In genomic region chr14:99125616-99126431, GRCh38 we compare ENCODE assay signal across 27 cellular contexts.
A peak's percentile ranks its signal among the peaks of the same experiment; 100 is the strongest.
DNase-seq lines count a peak whose midpoint lies in the region; ATAC-seq and TF ChIP-seq lines count a peak whose summit lies in the region.
"Had no signal": no experiment of that assay in that cellular context is flagged by ENCODE, and none has a peak within 500 bp of the region (broad histone marks: within the 10 kb centered on the region; RNA-seq: fewer than 3 reads in every experiment).

No MANE protein-coding gene starts in this region.

- H3K27ac Mint-ChIP-seq in endodermal cell (no peak overlapping the region), osteocyte (ENCODE audit: unreplicated experiment) (no peak overlapping the region)
- H3K27ac Mint-ChIP-seq: activated naive CD8-positive, alpha-beta T cell treated with anti-CD3 and anti-CD28 coated beads, Interleukin-2, amount 10 ng/mL, durations not matched to agents 7 days and 5 days; activated T-helper 2 cell treated with anti-CD3 and anti-CD28 coated beads, Interferon-gamma antibody, Interleukin-2, Interleukin-4, amounts not matched to agents 10 μg/mL and 5 μg/mL and 100 μg/mL, durations not matched to agents 14 hours and 24 hours and 36 hours; HFFc6; IgD-negative memory B cell; naive B cell; stimulated activated memory B cell treated with anti-CD40 and anti-IgM and Interleukin-4, amounts not matched to agents 10 μg/mL and 1 μg/mL and 100 μg/mL, for 72 hours had no signal

- no peak for TF ChIP-seq CTCF in endodermal cell (conservative IDR thresholded peaks at IDR 0.05)
- no peak for TF ChIP-seq CTCF in osteocyte (IDR thresholded peaks at IDR 0.05)
- no peak for TF ChIP-seq CTCF in testis (IDR thresholded peaks at IDR 0.05)
- TF ChIP-seq CTCF in WERI-Rb-1 (IDR thresholded peaks at IDR 0.05; ENCODE audit: low read depth, low read length) = no peak

- H3K9me3 Mint-ChIP-seq in endodermal cell (no peaks in the 10 kb centered on the region), osteocyte (ENCODE audit: unreplicated experiment) (no peaks in the 10 kb centered on the region)
- H3K9me3 Mint-ChIP-seq: activated T-helper 2 cell treated with anti-CD3 and anti-CD28 coated beads, Interferon-gamma antibody, Interleukin-2, Interleukin-4, amounts not matched to agents 10 μg/mL and 5 μg/mL and 100 μg/mL, durations not matched to agents 14 hours and 24 hours and 36 hours had no signal

- H3K9me3 ChIP-seq in endodermal cell (ENCODE audit: control insufficient read depth, low read length) (no peaks in the 10 kb centered on the region), testis (no peaks in the 10 kb centered on the region), WERI-Rb-1 (ENCODE audit: severe bottlenecking) (no peaks in the 10 kb centered on the region)
- H3K9me3 ChIP-seq: heart right ventricle, suprapubic skin, uterus had no signal

- H3K27ac ChIP-seq in endodermal cell (ENCODE audit: low read depth, low read length) (no peak overlapping the region), testis (no peak overlapping the region), WERI-Rb-1 (no peak overlapping the region)
- H3K27ac ChIP-seq: C4-2B, dorsolateral prefrontal cortex, epithelial cell of prostate, heart right ventricle, suprapubic skin, uterus had no signal

- intact Hi-C loops in testis (cut with DNase I; ENCODE audit: low total_unique reads) = no loop called here

- no peaks in the 10 kb centered on the region for H3K27me3 ChIP-seq in endodermal cell (ENCODE audit: control insufficient read depth, insufficient read depth, low read length, poor library complexity, severe bottlenecking)
- H3K27me3 ChIP-seq in testis = no peaks in the 10 kb centered on the region
- H3K27me3 ChIP-seq in WERI-Rb-1 (ENCODE audit: insufficient read depth, low read depth, severe bottlenecking) = peaks cover 77% of the 10 kb centered on the region
- H3K27me3 ChIP-seq: uterus had no signal

- no peaks in the 10 kb centered on the region for H3K36me3 Mint-ChIP-seq in endodermal cell (ENCODE audit: low read depth)
- H3K36me3 Mint-ChIP-seq in osteocyte (ENCODE audit: unreplicated experiment) = no peaks in the 10 kb centered on the region
- H3K36me3 Mint-ChIP-seq: activated naive CD8-positive, alpha-beta T cell treated with anti-CD3 and anti-CD28 coated beads, Interleukin-2, amount 10 ng/mL, durations not matched to agents 7 days and 5 days; IgD-negative memory B cell; naive B cell; stimulated activated memory B cell treated with anti-CD40 and anti-IgM and Interleukin-4, amounts not matched to agents 10 μg/mL and 1 μg/mL and 100 μg/mL, for 72 hours had no signal

- no peak overlapping the region for H3K4me3 ChIP-seq in endodermal cell (ENCODE audit: low read length)
- H3K4me3 ChIP-seq in testis = no peak overlapping the region
- H3K4me3 ChIP-seq in WERI-Rb-1 (ENCODE audit: low read depth, low read length) = no peak overlapping the region
- H3K4me3 ChIP-seq: dorsolateral prefrontal cortex, heart right ventricle, skin epidermis, suprapubic skin, uterus had no signal

- 89 to 94% methylated on average over 2 to 4 of the region's 4 CpGs for WGBS in endodermal cell (ENCODE audit: insufficient coverage in 1 of 2, insufficient read length in 1 of 2), 2 experiments
- 83 to 91% methylated on average over 4 of the region's 4 CpGs for WGBS in testis, 2 donors

- ATAC-seq in HG02571 (IDR thresholded peaks at IDR 0.05; ENCODE audit: unreplicated experiment) = no peak
- ATAC-seq: heart right ventricle; left colon; stimulated activated memory B cell treated with anti-CD40 and anti-IgM and Interleukin-4, amounts not matched to agents 10 μg/mL and 1 μg/mL and 100 μg/mL, for 72 hours had no signal

- no peak for TF ChIP-seq POLR2A in testis (IDR thresholded peaks at IDR 0.05)

- H3K27me3 Mint-ChIP-seq in endodermal cell (ENCODE audit: insufficient read depth) (peaks cover 3% of the 10 kb centered on the region), osteocyte (ENCODE audit: unreplicated experiment) (no peaks in the 10 kb centered on the region)
- H3K27me3 Mint-ChIP-seq: activated naive CD8-positive, alpha-beta T cell treated with anti-CD3 and anti-CD28 coated beads, Interleukin-2, amount 10 ng/mL, durations not matched to agents 7 days and 5 days; IgD-negative memory B cell; stimulated activated memory B cell treated with anti-CD40 and anti-IgM and Interleukin-4, amounts not matched to agents 10 μg/mL and 1 μg/mL and 100 μg/mL, for 72 hours had no signal

- no peaks in the 10 kb centered on the region for H3K36me3 ChIP-seq in endodermal cell (ENCODE audit: control insufficient read depth, insufficient read depth, low read length)
- H3K36me3 ChIP-seq in testis (ENCODE audit: low read depth, missing control alignments) = no peaks in the 10 kb centered on the region
- H3K36me3 ChIP-seq in WERI-Rb-1 = no peaks in the 10 kb centered on the region
- H3K36me3 ChIP-seq: heart right ventricle, suprapubic skin, uterus had no signal

- H3K4me1 Mint-ChIP-seq in endodermal cell (peaks cover 9% of the 10 kb centered on the region), osteocyte (ENCODE audit: unreplicated experiment) (peaks cover 7% of the 10 kb centered on the region)
- H3K4me1 Mint-ChIP-seq: naive B cell; stimulated activated memory B cell treated with anti-CD40 and anti-IgM and Interleukin-4, amounts not matched to agents 10 μg/mL and 1 μg/mL and 100 μg/mL, for 72 hours had no signal

- no peak overlapping the region for H3K9ac ChIP-seq in endodermal cell (ENCODE audit: extremely low read depth, low read length, poor library complexity, severe bottlenecking)

- H3K4me3 Mint-ChIP-seq in endodermal cell = no peak overlapping the region
- H3K4me3 Mint-ChIP-seq in osteocyte (ENCODE audit: unreplicated experiment) = no peak overlapping the region
- H3K4me3 Mint-ChIP-seq: activated naive CD8-positive, alpha-beta T cell treated with anti-CD3 and anti-CD28 coated beads, Interleukin-2, amount 10 ng/mL, durations not matched to agents 7 days and 5 days; HFFc6; IgD-negative memory B cell; naive B cell; stimulated activated memory B cell treated with anti-CD40 and anti-IgM and Interleukin-4, amounts not matched to agents 10 μg/mL and 1 μg/mL and 100 μg/mL, for 72 hours had no signal

- peaks cover 4% of the 10 kb centered on the region for H3K4me1 ChIP-seq in endodermal cell (ENCODE audit: control insufficient read depth, insufficient read depth, low read length)
- no peaks in the 10 kb centered on the region for H3K4me1 ChIP-seq in testis
- H3K4me1 ChIP-seq: heart right ventricle, suprapubic skin, uterus had no signal

- peak; percentile 91 for DNase-seq in DMS79 treated with DMSO at 0.1 percent for 48 hours (lab: John Stamatoyannopoulos, UW)
- peak; percentile 84 for DNase-seq in NCI-H345 treated with DMSO at 0.1 percent for 48 hours (lab: John Stamatoyannopoulos, UW; ENCODE audit: unreplicated experiment)
- peak; percentile 25 for DNase-seq in endodermal cell
- peak; percentile 59 for DNase-seq in osteocyte (ENCODE audit: extremely low spot score, unreplicated experiment)
- no peak for DNase-seq in testis
- DNase-seq in WERI-Rb-1 = no peak
- DNase-seq: activated naive CD8-positive, alpha-beta T cell treated with anti-CD3 and anti-CD28 coated beads, Interleukin-2, amount 10 ng/mL, durations not matched to agents 7 days and 5 days; Calu3; central memory CD4-positive, alpha-beta T cell; HFFc6; left colon; mesendoderm; naive B cell; NCI-H2081 treated with DMSO at 0.1 percent for 48 hours; NCI-H524; occipital lobe; uterus had no signal

Comparison
In these comparisons a context has a peak if more than half of its experiments do, and no peak if none do; other contexts are left out.
1. DNase-seq: peak in DMS79 treated with DMSO at 0.1 percent for 48 hours (single experiment), NCI-H345 treated with DMSO at 0.1 percent for 48 hours (single experiment), endodermal cell (single experiment) and osteocyte (single experiment); none in testis (single experiment) and WERI-Rb-1 (single experiment).